ENCODE assay signal across 26 cellular contexts in the genomic region with DNA sequence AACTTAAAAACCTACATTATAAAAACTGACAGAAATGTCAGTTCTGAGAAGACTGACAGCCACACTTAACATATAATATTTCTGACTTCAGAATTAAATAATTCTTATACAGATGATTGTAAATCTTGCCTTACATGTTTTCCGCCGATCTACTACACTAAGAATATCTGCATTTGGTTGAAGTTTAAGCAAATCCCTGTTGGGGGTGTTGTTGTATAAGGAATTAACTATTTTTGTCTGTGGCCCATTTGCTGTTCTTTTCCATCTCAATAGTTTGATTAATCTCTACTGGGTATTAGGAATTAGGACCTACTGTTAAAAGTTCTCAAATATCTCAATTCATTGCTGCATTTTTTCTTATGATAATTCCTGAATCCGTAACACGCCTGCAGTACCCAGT.
DNase-seq lines count a peak whose midpoint lies in the region; ATAC-seq, FAIRE-seq and TF ChIP-seq lines count a peak whose summit lies in the region.
"Had no signal": no experiment of that assay in that cellular context is flagged by ENCODE, and none has a peak within 500 bp of the region (broad histone marks: within the 10 kb centered on the region; RNA-seq: fewer than 3 reads in every experiment).

No MANE protein-coding gene starts in this region.

- peak overlapping the region; percentile 63 for H3K27ac Mint-ChIP-seq in endothelial cell (ENCODE audit: unreplicated experiment)
- H3K27ac Mint-ChIP-seq: activated naive CD8-positive, alpha-beta T cell treated with anti-CD3 and anti-CD28 coated beads for 36 hours; naive B cell; T-helper 2 cell treated with Interferon-gamma antibody and Interleukin-4, amounts not matched to agents 5 μg/mL and 100 μg/mL, for 36 hours had no signal

- no peaks in the 10 kb centered on the region for H3K27me3 Mint-ChIP-seq in endothelial cell (ENCODE audit: unreplicated experiment)
- H3K27me3 Mint-ChIP-seq: activated naive CD8-positive, alpha-beta T cell treated with anti-CD3 and anti-CD28 coated beads for 36 hours; naive B cell had no signal

- H3K36me3 ChIP-seq in HepG2 (replicated peaks in 1 of 2; ENCODE audit: control insufficient read depth in 1 of 2, insufficient read depth in 2 of 2, low read length in 2 of 2): no peaks in the 10 kb centered on the region
- no peaks in the 10 kb centered on the region for H3K36me3 ChIP-seq in right lobe of liver
- H3K36me3 ChIP-seq in stomach: no peaks in the 10 kb centered on the region
- no peaks in the 10 kb centered on the region for H3K36me3 ChIP-seq in mucosa of descending colon (ENCODE audit: low read depth)
- no peaks in the 10 kb centered on the region for H3K36me3 ChIP-seq in esophagus squamous epithelium
- H3K36me3 ChIP-seq: left lung, upper lobe of left lung had no signal

- TF ChIP-seq CTCF in HepG2 (CRISPR knock-in tag; IDR thresholded peaks at IDR 0.05) (peak; percentile 49), right lobe of liver (IDR thresholded peaks at IDR 0.05) (peak in 2 of 4 donors; percentile 10 to 16), LNCaP clone FGC (IDR thresholded peaks at IDR 0.05; ENCODE audit: control insufficient read depth, extremely low read depth, insufficient read depth) (peak; percentile 23; the same call in 1 of the 2 replicates), endothelial cell (IDR thresholded peaks at IDR 0.05; ENCODE audit: unreplicated experiment) (no peak), stomach (IDR thresholded peaks at IDR 0.05) (no peak), mucosa of descending colon (IDR thresholded peaks at IDR 0.05) (no peak), esophagus squamous epithelium (IDR thresholded peaks at IDR 0.05) (no peak)

- H3K27me3 ChIP-seq in HepG2 (ENCODE audit: control insufficient read depth in 1 of 2, insufficient read depth in 2 of 2, low read length in 2 of 2) (no peaks in the 10 kb centered on the region), right lobe of liver (no peaks in the 10 kb centered on the region), stomach (no peaks in the 10 kb centered on the region), esophagus squamous epithelium (no peaks in the 10 kb centered on the region)
- H3K27me3 ChIP-seq: left lung, upper lobe of left lung had no signal

- ATAC-seq in HepG2: no peak
- ATAC-seq in right lobe of liver: no peak
- no peak for ATAC-seq in mucosa of descending colon
- ATAC-seq: GM12878, left lung had no signal

- H3K79me2 ChIP-seq in HepG2 (ENCODE audit: insufficient read depth, low read length): no peaks in the 10 kb centered on the region

- no peak overlapping the region for H3K27ac ChIP-seq in HepG2 (ENCODE audit: extremely low read length, insufficient read depth, low read length)
- no peak overlapping the region for H3K27ac ChIP-seq in right lobe of liver
- H3K27ac ChIP-seq in stomach: no peak overlapping the region
- no peak overlapping the region for H3K27ac ChIP-seq in esophagus squamous epithelium
- H3K27ac ChIP-seq: left lung, upper lobe of left lung had no signal

- no peaks in the 10 kb centered on the region for H3K9me3 ChIP-seq in HepG2 (ENCODE audit: low read length)
- no peaks in the 10 kb centered on the region for H3K9me3 ChIP-seq in right lobe of liver
- no peaks in the 10 kb centered on the region for H3K9me3 ChIP-seq in stomach
- no peaks in the 10 kb centered on the region for H3K9me3 ChIP-seq in mucosa of descending colon
- no peaks in the 10 kb centered on the region for H3K9me3 ChIP-seq in esophagus squamous epithelium
- H3K9me3 ChIP-seq: upper lobe of left lung had no signal

- H4K20me1 ChIP-seq in HepG2 (ENCODE audit: insufficient read depth, low read length): no peaks in the 10 kb centered on the region

- DNase-seq in HepG2 (ENCODE audit: low spot score): no peak
- no peak for DNase-seq in right lobe of liver
- no peak for DNase-seq in LNCaP clone FGC (ENCODE audit: low read depth)
- no peak for DNase-seq in endothelial cell (ENCODE audit: low spot score)
- DNase-seq in stomach: no peak
- no peak for DNase-seq in MV-4-11 (lab: John Stamatoyannopoulos, UW)
- no peak for DNase-seq in mucosa of descending colon
- DNase-seq in esophagus squamous epithelium (lab: John Stamatoyannopoulos, UW): no peak
- DNase-seq: activated CD4-positive, alpha-beta T cell treated with anti-CD3 and anti-CD28 coated beads for 4 hours; activated effector memory CD4-positive, alpha-beta T cell treated with anti-CD3 and anti-CD28 coated beads, Interleukin-2, amount 50 U/mL, for 16 hours; activated naive CD8-positive, alpha-beta T cell treated with anti-CD3 and anti-CD28 coated beads for 36 hours; activated T-cell treated with anti-CD3 and anti-CD28 coated beads, Interleukin-2, amount 50 U/mL, for 1 hour; aorta; C1 segment of cervical spinal cord; caudate nucleus; COR-L47; left lung; naive B cell; NCI-H1092; NCI-H1930; occipital lobe; upper lobe of left lung had no signal

- TF ChIP-seq RAD21 in HepG2 (CRISPR knock-in tag; IDR thresholded peaks at IDR 0.05): no peak

- 28% methylated on average over 4 of the region's 4 CpGs for WGBS in HepG2 (ENCODE audit: low lambda C conversion rate)
- 55% methylated on average over 4 of the region's 4 CpGs for WGBS in right lobe of liver (ENCODE audit: insufficient coverage, low coverage, low lambda C conversion rate, missing lambda C conversion rate)
- WGBS in stomach, 5 donors: 67 to 80% (median 74%) methylated on average over 4 of the region's 4 CpGs
- WGBS in esophagus squamous epithelium, 2 donors: 80 to 81% methylated on average over 4 of the region's 4 CpGs

- H3K9me3 Mint-ChIP-seq in endothelial cell (ENCODE audit: unreplicated experiment): no peaks in the 10 kb centered on the region

- no TSS peak for BruUV-seq in HepG2 (replicated peaks; lab: Mats Ljungman, UMichigan)

- intact Hi-C loops in HepG2 (cut with micrococcal nuclease; ENCODE audit: unreplicated experiment): loop anchor here (1.0 to 5.0 kb wide), 5 partner anchors 71 to 636 kb away; no protein-coding TSS in a partner anchor
- intact Hi-C loops in right lobe of liver (cut with DNase I): no loop called here
- intact Hi-C loops in stomach (cut with DNase I; ENCODE audit: low total_unique reads): no loop called here
- intact Hi-C loops in mucosa of descending colon (cut with DNase I, micrococcal nuclease): no loop called here
- intact Hi-C loops in esophagus squamous epithelium (cut with DNase I): no loop called here

- H3K4me3 ChIP-seq in HepG2 (replicated peaks in 1 of 3; ENCODE audit: insufficient read depth in 1 of 3, low read depth in 2 of 3, low read length in 3 of 3): no peak overlapping the region
- H3K4me3 ChIP-seq in right lobe of liver: no peak overlapping the region
- H3K4me3 ChIP-seq in LNCaP clone FGC (ENCODE audit: low read depth, low read length): no peak overlapping the region
- H3K4me3 ChIP-seq in stomach: no peak overlapping the region
- H3K4me3 ChIP-seq in mucosa of descending colon: no peak overlapping the region
- H3K4me3 ChIP-seq in esophagus squamous epithelium: no peak overlapping the region
- H3K4me3 ChIP-seq: GM12878, left lung, smooth muscle cell, upper lobe of left lung had no signal

- in situ Hi-C loops in HepG2 (cut with HindIII; ENCODE audit: extremely low pct_ligation_motif_present, low pct_unique_long_range_greater_than_20kb): no loop called here

- peaks cover 5% of the 10 kb centered on the region for H3K4me1 Mint-ChIP-seq in endothelial cell (ENCODE audit: unreplicated experiment)
- H3K4me1 Mint-ChIP-seq: activated naive CD8-positive, alpha-beta T cell treated with anti-CD3 and anti-CD28 coated beads for 36 hours; naive B cell had no signal

- H3K9ac ChIP-seq in HepG2 (ENCODE audit: insufficient read depth, low read depth, low read length): no peak overlapping the region

- CTCF ChIA-PET in HepG2 (lab: Yijun Ruan, JAX; ENCODE audit: low intra/inter-chr PET ratio, low total read pairs): interaction anchor here (1.4 kb wide), 1 partner anchor 83 kb away, joined by 8 read pairs; no protein-coding TSS in a partner anchor

- no peak overlapping the region for H3K4me3 Mint-ChIP-seq in endothelial cell (ENCODE audit: unreplicated experiment)
- H3K4me3 Mint-ChIP-seq: activated naive CD8-positive, alpha-beta T cell treated with anti-CD3 and anti-CD28 coated beads for 36 hours; naive B cell; T-helper 2 cell treated with Interferon-gamma antibody and Interleukin-4, amounts not matched to agents 5 μg/mL and 100 μg/mL, for 36 hours had no signal

- no peak for TF ChIP-seq POLR2A in HepG2 (IDR thresholded peaks at IDR 0.05; ENCODE audit: insufficient read depth in 1 of 2, low read depth in 2 of 2, low read length in 2 of 2)
- no peak for TF ChIP-seq POLR2A in right lobe of liver (IDR thresholded peaks at IDR 0.05)
- no peak for TF ChIP-seq POLR2A in stomach (IDR thresholded peaks at IDR 0.05)
- TF ChIP-seq POLR2A in esophagus squamous epithelium (IDR thresholded peaks at IDR 0.05): no peak

- POLR2A ChIA-PET in HepG2 (lab: Yijun Ruan, JAX): no interaction called here

- no peak overlapping the region for H2AFZ ChIP-seq in HepG2 (ENCODE audit: low read length)

- H3K4me1 ChIP-seq in HepG2 (ENCODE audit: insufficient read depth, low read length): no peaks in the 10 kb centered on the region
- no peaks in the 10 kb centered on the region for H3K4me1 ChIP-seq in right lobe of liver
- no peaks in the 10 kb centered on the region for H3K4me1 ChIP-seq in stomach
- no peaks in the 10 kb centered on the region for H3K4me1 ChIP-seq in mucosa of descending colon (ENCODE audit: low read depth)
- no peaks in the 10 kb centered on the region for H3K4me1 ChIP-seq in esophagus squamous epithelium
- H3K4me1 ChIP-seq: left lung, upper lobe of left lung had no signal

- TF ChIP-seq EP300 in HepG2 (IDR thresholded peaks at IDR 0.05; ENCODE audit: low read depth in 2 of 2, low read length in 2 of 2): no peak
- TF ChIP-seq EP300 in HepG2 (CRISPR knock-in tag; IDR thresholded peaks at IDR 0.05; ENCODE audit: borderline replicate concordance): no peak
- no peak for TF ChIP-seq EP300 in stomach (IDR thresholded peaks at IDR 0.05)

- no peak overlapping the region for H3K4me2 ChIP-seq in HepG2 (ENCODE audit: low read depth, low read length)
- H3K4me2 ChIP-seq: smooth muscle cell had no signal

- no peaks in the 10 kb centered on the region for H3K36me3 Mint-ChIP-seq in endothelial cell (ENCODE audit: low read depth, unreplicated experiment)
- H3K36me3 Mint-ChIP-seq: activated naive CD8-positive, alpha-beta T cell treated with anti-CD3 and anti-CD28 coated beads for 36 hours; naive B cell had no signal

- no peak for FAIRE-seq in HepG2 (lab: Jason Lieb, UNC)
- FAIRE-seq: GM12878, islet of Langerhans had no signal

TF ChIP-seq in HepG2, 621 proteins besides CTCF, POLR2A, EP300 and RAD21:
- TF ChIP-seq HNRNPK (IDR thresholded peaks at IDR 0.05; ENCODE audit: low read depth, low read length, poor library complexity, severe bottlenecking) (no peak), SNRNP70 (IDR thresholded peaks at IDR 0.05; ENCODE audit: low read depth, low read length) (no peak), MAZ (IDR thresholded peaks at IDR 0.05; ENCODE audit: borderline replicate concordance, low read depth, low read length) (no peak), MAZ (CRISPR knock-in tag; IDR thresholded peaks at IDR 0.05; ENCODE audit: low read depth) (no peak), ZNF781 (CRISPR knock-in tag; IDR thresholded peaks at IDR 0.05; ENCODE audit: borderline replicate concordance, not compliant biosample characterization) (no peak), STAG1 (CRISPR knock-in tag; IDR thresholded peaks at IDR 0.05) (peak; percentile 58)

Comparison
In these comparisons a context has a peak if more than half of its experiments do, and no peak if none do; other contexts are left out.
1. CTCF ChIP-seq: peak in HepG2 (single experiment) and LNCaP clone FGC (single experiment); none in endothelial cell (single experiment), stomach (0 of 7), mucosa of descending colon (single experiment) and esophagus squamous epithelium (0 of 6).